Comparison of ENCODE assay signal across 8 cellular contexts in genomic region chr4:123304151-123305021, GRCh38.
DNase-seq lines count a peak whose midpoint lies in the region; ATAC-seq and TF ChIP-seq lines count a peak whose summit lies in the region.

No MANE protein-coding gene starts in this region.

- no peaks in the 10 kb centered on the region for H3K27me3 Mint-ChIP-seq in mesothelial cell of epicardium (ENCODE audit: low read depth)

- peaks cover 11% of the 10 kb centered on the region for H3K4me1 Mint-ChIP-seq in mesothelial cell of epicardium

- peak; percentile 72 for ATAC-seq in sciatic nerve
- no peak for ATAC-seq in HG03025 (IDR thresholded peaks at IDR 0.05; ENCODE audit: low FRiP score, unreplicated experiment)

- no peak overlapping the region for H3K4me3 Mint-ChIP-seq in mesothelial cell of epicardium

- H3K4me1 ChIP-seq in BE2C, result no peaks in the 10 kb centered on the region

- H3K9me3 Mint-ChIP-seq in mesothelial cell of epicardium, result peaks cover 7% of the 10 kb centered on the region

- H3K27me3 ChIP-seq in BE2C, result no peaks in the 10 kb centered on the region

- H3K4me3 ChIP-seq in Jurkat, Clone E6-1 (ENCODE audit: low read length), result peak overlapping the region; percentile 26
- H3K4me3 ChIP-seq in BE2C (ENCODE audit: low read depth, low read length), result no peak overlapping the region

- intact Hi-C loops in sciatic nerve (cut with DNase I), result no loop called here

- no peak for TF ChIP-seq CTCF in BE2C (IDR thresholded peaks at IDR 0.05; ENCODE audit: low read depth, low read length)
- TF ChIP-seq CTCF in mesothelial cell of epicardium (IDR thresholded peaks at IDR 0.05; ENCODE audit: unreplicated experiment), result no peak

- no peaks in the 10 kb centered on the region for H3K36me3 ChIP-seq in BE2C

- H3K27ac Mint-ChIP-seq in mesothelial cell of epicardium, result no peak overlapping the region

- peak; percentile 37 for DNase-seq in DMS 273 (lab: John Stamatoyannopoulos, UW; ENCODE audit: unreplicated experiment)
- no peak for DNase-seq in DMS 273 treated with DMSO at 0.1 percent for 48 hours (lab: John Stamatoyannopoulos, UW)
- peak; percentile 86 for DNase-seq in Jurkat, Clone E6-1 (ENCODE audit: low read depth, low spot score)
- DNase-seq in astrocyte of the hippocampus (ENCODE audit: low read depth, low spot score), result peak; percentile 11
- DNase-seq in sciatic nerve (ENCODE audit: low spot score), result no peak
- DNase-seq in BE2C, result no peak
- DNase-seq in mesothelial cell of epicardium (ENCODE audit: low spot score in 2 of 2, unreplicated experiment in 2 of 2), result no peak

- H3K9me3 ChIP-seq in BE2C, result no peaks in the 10 kb centered on the region

- H3K36me3 Mint-ChIP-seq in mesothelial cell of epicardium, result peaks cover 5% of the 10 kb centered on the region

Comparison
In these comparisons a context has a peak if more than half of its experiments do, and no peak if none do; other contexts are left out.
1. DNase-seq: peak in DMS 273 (single experiment), Jurkat, Clone E6-1 (single experiment) and astrocyte of the hippocampus (single experiment); none in DMS 273 treated with DMSO at 0.1 percent for 48 hours (single experiment), sciatic nerve (single experiment), BE2C (single experiment) and mesothelial cell of epicardium (0 of 2).